Comparison of ENCODE assay signal across 14 cellular contexts in genomic region chr2:203714112-203714511, GRCh38. TPM values are rescaled to one million over a fixed set of nuclear protein-coding genes. Genes with fewer than 3 reads are reported as not detected.
A peak's percentile ranks its signal among the peaks of the same experiment; 100 is the strongest.
DNase-seq lines count a peak whose midpoint lies in the region; TF ChIP-seq lines count a peak whose summit lies in the region.
"Had no signal": no experiment of that assay in that cellular context is flagged by ENCODE, and none has a peak within 500 bp of the region (broad histone marks: within the 10 kb centered on the region; RNA-seq: fewer than 3 reads in every experiment).

No MANE protein-coding gene starts in this region.

- DNase-seq in CD8-positive, alpha-beta memory T cell: no peak
- DNase-seq in adrenal gland (peak; percentile 12 to 56 (median 28)), lung microvascular endothelial cell (ENCODE audit: low read depth in 2 of 2) (peak; percentile 7 to 9), mesothelial cell of epicardium (ENCODE audit: low spot score in 2 of 2, unreplicated experiment in 2 of 2) (no peak), midbrain (lab: John Stamatoyannopoulos, UW) (no peak), D341Med (ENCODE audit: low spot score) (no peak)
- DNase-seq: activated effector memory CD4-positive, alpha-beta T cell treated with anti-CD3 and anti-CD28 coated beads, Interleukin-2, amount 50 U/mL, for 16 hours; C1 segment of cervical spinal cord; foreskin fibroblast; NCI-H774; ovary had no signal

- POLR2A ChIA-PET in CD8-positive, alpha-beta memory T cell (lab: Charles Lee): interaction anchor here (1.3 to 2.0 kb wide), 2 partner anchors 27 to 34 kb away, joined by 3 to 7 read pairs; no protein-coding TSS in a partner anchor

- peak overlapping the region; percentile 18 for H3K4me3 ChIP-seq in CD8-positive, alpha-beta memory T cell (ENCODE audit: low read length)
- H3K4me3 ChIP-seq in adrenal gland: no peak overlapping the region
- H3K4me3 ChIP-seq: ovary had no signal

- H3K27me3 ChIP-seq in CD8-positive, alpha-beta memory T cell (ENCODE audit: insufficient read depth, low read length, poor library complexity, severe bottlenecking): no peaks in the 10 kb centered on the region
- H3K27me3 ChIP-seq in adrenal gland: no peaks in the 10 kb centered on the region
- H3K27me3 ChIP-seq: ovary had no signal

- 37 to 51% (median 46%) methylated on average over 3 of the region's 3 CpGs for WGBS in adrenal gland, 4 donors

- H3K27ac Mint-ChIP-seq in CD8-positive, alpha-beta memory T cell: peak overlapping the region; percentile 71 to 96 (median 82)
- no peak overlapping the region for H3K27ac Mint-ChIP-seq in mesothelial cell of epicardium

- no peaks in the 10 kb centered on the region for H3K36me3 ChIP-seq in CD8-positive, alpha-beta memory T cell (ENCODE audit: insufficient read depth, low read length)
- H3K36me3 ChIP-seq in KOPT-K1 (ENCODE audit: insufficient read depth, low read length): peaks cover 44% of the 10 kb centered on the region
- H3K36me3 ChIP-seq in adrenal gland (replicated peaks in 1 of 2): no peaks in the 10 kb centered on the region
- H3K36me3 ChIP-seq: ovary had no signal

- peaks cover 19 to 78% (median 29%) of the 10 kb centered on the region in 3 donors for H3K36me3 Mint-ChIP-seq in CD8-positive, alpha-beta memory T cell
- H3K36me3 Mint-ChIP-seq in mesothelial cell of epicardium: no peaks in the 10 kb centered on the region

- peaks cover 82% of the 10 kb centered on the region for H3K4me1 ChIP-seq in CD8-positive, alpha-beta memory T cell (ENCODE audit: insufficient read depth, low read length)
- H3K4me1 ChIP-seq in adrenal gland (replicated peaks in 1 of 2): peaks cover 8 to 13% of the 10 kb centered on the region in 2 donors

- TF ChIP-seq CTCF in adrenal gland (IDR thresholded peaks at IDR 0.05) (no peak), mesothelial cell of epicardium (IDR thresholded peaks at IDR 0.05; ENCODE audit: unreplicated experiment) (no peak)

- H3K4me1 Mint-ChIP-seq in CD8-positive, alpha-beta memory T cell: peaks cover 88 to 99% (median 99%) of the 10 kb centered on the region in 3 donors
- peaks cover 13% of the 10 kb centered on the region for H3K4me1 Mint-ChIP-seq in mesothelial cell of epicardium

- CTCF ChIA-PET in CD8-positive, alpha-beta memory T cell (lab: Charles Lee): interaction anchor here (0.7 to 1.3 kb wide), 2 partner anchors 26 to 69 kb away, joined by 3 to 4 read pairs; no protein-coding TSS in a partner anchor

- peaks cover 0 to under 1% (median 0%) of the 10 kb centered on the region in 5 donors for H3K9me3 Mint-ChIP-seq in CD8-positive, alpha-beta memory T cell
- peaks cover 4% of the 10 kb centered on the region for H3K9me3 Mint-ChIP-seq in mesothelial cell of epicardium

- H3K27ac ChIP-seq in CD8-positive, alpha-beta memory T cell (ENCODE audit: low read depth, low read length): no peak overlapping the region
- peak overlapping the region; percentile 97 for H3K27ac ChIP-seq in KOPT-K1 (ENCODE audit: low read depth, low read length, poor library complexity, severe bottlenecking)
- H3K27ac ChIP-seq in adrenal gland: no peak overlapping the region
- H3K27ac ChIP-seq: ovary had no signal

- peak overlapping the region; percentile 60 to 93 (median 70) for H3K4me3 Mint-ChIP-seq in CD8-positive, alpha-beta memory T cell
- H3K4me3 Mint-ChIP-seq in mesothelial cell of epicardium: no peak overlapping the region

- H3K9me3 ChIP-seq in CD8-positive, alpha-beta memory T cell (ENCODE audit: low read length): no peaks in the 10 kb centered on the region
- H3K9me3 ChIP-seq in KOPT-K1 (ENCODE audit: insufficient read depth, low read length, poor library complexity, severe bottlenecking) (no peaks in the 10 kb centered on the region), adrenal gland (replicated peaks in 1 of 3) (no peaks in the 10 kb centered on the region)
- H3K9me3 ChIP-seq: ovary had no signal

- intact Hi-C loops in adrenal gland (cut with DNase I): no loop called here

- TF ChIP-seq POLR2A in adrenal gland (IDR thresholded peaks at IDR 0.05): no peak

- peaks cover 0 to 2% of the 10 kb centered on the region in 2 donors for H3K27me3 Mint-ChIP-seq in CD8-positive, alpha-beta memory T cell
- H3K27me3 Mint-ChIP-seq in mesothelial cell of epicardium (ENCODE audit: low read depth): no peaks in the 10 kb centered on the region

RNA-seq across cellular contexts. Expression of gene CD28, which starts 7.7 kb away (rescaled TPM):
- 10 to 100 TPM; 64.1 to 66.4 TPM for total RNA-seq in CD8-positive, alpha-beta memory T cell
- polyA plus RNA-seq in CD8-positive, alpha-beta memory T cell: 61.1 TPM
- total RNA-seq in adrenal gland: 1 to 10 TPM in 1 of 8 donors, under 1 TPM in 6, not detected in 1; 0.14 to 1.4 (median 0.61) TPM
- under 1 TPM; 0.08 to 0.13 (median 0.09) TPM for polyA plus RNA-seq in adrenal gland
- under 0.01 and 0.20 TPM in 2 replicates for total RNA-seq in lung microvascular endothelial cell
- total RNA-seq in mesothelial cell of epicardium: not detected in 3 replicates
- total RNA-seq: Daoy, H4 had no signal

Comparison
In these comparisons a context has a peak if more than half of its experiments do, and no peak if none do; other contexts are left out.
1. DNase-seq: peak in adrenal gland (7 of 7) and lung microvascular endothelial cell (2 of 2); none in CD8-positive, alpha-beta memory T cell (0 of 5), mesothelial cell of epicardium (0 of 2), midbrain (single experiment) and D341Med (single experiment).
2. RNA of gene CD28, which starts 7.7 kb away (total RNA-seq): 64.1 to 66.4 TPM in CD8-positive, alpha-beta memory T cell; 0.14 to 1.4 TPM in adrenal gland, under 0.01 to 0.20 TPM in lung microvascular endothelial cell and not detected in mesothelial cell of epicardium; every median in the first group is over 10 times any median in the second.